ENCODE assay signal across 9 cellular contexts in the genomic region with DNA sequence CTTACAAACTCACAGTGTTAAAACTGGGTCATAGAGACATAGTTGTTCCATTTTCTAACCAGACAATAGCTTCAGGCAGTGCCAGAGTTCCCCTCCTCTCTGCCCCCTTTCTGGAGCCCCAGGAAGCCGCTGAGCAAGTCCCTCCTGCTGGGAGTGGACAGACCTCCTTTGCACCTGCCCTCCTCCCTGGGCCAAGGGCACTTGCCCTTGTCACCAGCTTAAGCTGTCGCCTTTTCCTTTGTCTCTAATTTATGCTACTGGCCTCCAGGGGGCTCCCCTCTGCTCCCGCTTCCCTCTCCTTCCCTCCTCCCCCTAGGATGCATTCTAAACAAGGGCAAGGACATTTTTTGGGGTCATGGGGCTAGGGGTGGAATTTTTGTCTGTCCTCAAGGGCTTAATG.
DNase-seq lines count a peak whose midpoint lies in the region; TF ChIP-seq lines count a peak whose summit lies in the region.
"Had no signal": no experiment of that assay in that cellular context is flagged by ENCODE, and none has a peak within 500 bp of the region (broad histone marks: within the 10 kb centered on the region; RNA-seq: fewer than 3 reads in every experiment).

No MANE protein-coding gene starts in this region.

- TF ChIP-seq CTCF in GM06990 (IDR thresholded peaks at IDR 0.05; ENCODE audit: insufficient read depth, low read length, poor library complexity, severe bottlenecking) (peak; percentile 74), fibroblast of mammary gland (conservative IDR thresholded peaks at IDR 0.05; ENCODE audit: control insufficient read depth, insufficient read depth, low read depth, low read length) (peak; percentile 41)

- no peak overlapping the region for H3K4me3 ChIP-seq in GM06990 (replicated peaks; ENCODE audit: low read depth, low read length)
- H3K4me3 ChIP-seq in fibroblast of mammary gland (ENCODE audit: control insufficient read depth, low read depth, low read length): no peak overlapping the region

- H3K36me3 ChIP-seq in GM06990 (ENCODE audit: control insufficient read depth, insufficient read depth, low read length): no peaks in the 10 kb centered on the region

- peak; percentile 18 for DNase-seq in AG08396 (ENCODE audit: low spot score)
- no peak for DNase-seq in GM06990 (ENCODE audit: extremely low read depth, insufficient read length)
- peak; percentile 49 to 66 for DNase-seq in NCI-H524 (lab: John Stamatoyannopoulos, UW)
- peak; percentile 12 for DNase-seq in fibroblast of mammary gland (ENCODE audit: low read depth)
- DNase-seq in C1 segment of cervical spinal cord (lab: John Stamatoyannopoulos, UW): no peak
- DNase-seq in SHP77 treated with DMSO at 0.1 percent for 48 hours (lab: John Stamatoyannopoulos, UW): no peak
- no peak for DNase-seq in occipital lobe (lab: John Stamatoyannopoulos, UW)
- no peak for DNase-seq in stimulated activated naive CD4-positive, alpha-beta T cell treated with Interleukin-2 at 50 U/mL for 16 hours (lab: John Stamatoyannopoulos, UW)
- DNase-seq: activated CD4-positive, alpha-beta T cell treated with anti-CD3 and anti-CD28 coated beads for 4 hours had no signal

- H3K27me3 ChIP-seq in GM06990 (replicated peaks; ENCODE audit: control insufficient read depth, insufficient read depth, low read length): no peaks in the 10 kb centered on the region

Comparison
In these comparisons a context has a peak if more than half of its experiments do, and no peak if none do; other contexts are left out.
1. DNase-seq: peak in AG08396 (single experiment), NCI-H524 (2 of 2) and fibroblast of mammary gland (single experiment); none in GM06990 (single experiment), C1 segment of cervical spinal cord (0 of 14), SHP77 treated with DMSO at 0.1 percent for 48 hours (single experiment), occipital lobe (single experiment) and stimulated activated naive CD4-positive, alpha-beta T cell treated with Interleukin-2 at 50 U/mL for 16 hours (single experiment).